Comparison of ENCODE assay signal across 20 cellular contexts in the genomic region with DNA sequence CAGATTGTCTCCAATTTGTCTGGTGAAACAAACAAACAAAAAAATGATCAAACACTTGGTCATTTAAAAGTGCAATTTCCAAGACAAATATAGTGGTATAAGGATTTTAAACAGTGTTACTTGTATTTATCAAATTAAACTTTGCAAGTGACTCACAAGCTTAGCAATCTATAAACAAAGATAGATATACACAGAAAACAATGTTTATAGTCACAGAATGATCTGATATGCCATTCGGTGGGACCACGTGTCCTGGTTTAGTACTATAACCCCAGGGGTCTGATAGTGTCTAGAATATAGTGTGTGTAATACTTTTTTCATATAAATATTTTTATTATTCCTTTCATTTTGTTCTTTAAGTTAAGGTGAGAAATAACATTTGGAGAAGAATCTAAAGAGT.
"Had no signal": no experiment of that assay in that cellular context is flagged by ENCODE, and none has a peak within 500 bp of the region (broad histone marks: within the 10 kb centered on the region; RNA-seq: fewer than 3 reads in every experiment).

No MANE protein-coding gene starts in this region.

- H3K9me3 ChIP-seq: lower lobe of right lung, prostate gland had no signal

- DNase-seq: caudate nucleus; cortex of kidney; effector memory CD4-positive, alpha-beta T cell; foreskin fibroblast; head of caudate nucleus; kidney; left cardiac atrium; left ventricle myocardium inferior; lower lobe of right lung; mesenchymal stem cell; midbrain; naive B cell; small intestine; stimulated activated CD4-positive, alpha-beta T cell treated with anti-CD3 and anti-CD28 coated beads, Interleukin-2, amount 100 ng/mL, for 48 hours; stimulated activated naive CD4-positive, alpha-beta T cell treated with Interleukin-2 at 50 U/mL for 16 hours; trophoblast cell had no signal

- H3K36me3 ChIP-seq: lower lobe of right lung, prostate gland had no signal

- H2AFZ ChIP-seq: hepatocyte, parathyroid adenoma had no signal

- ATAC-seq: esophagus mucosa, lower lobe of right lung had no signal

- H3K4me1 ChIP-seq: parathyroid adenoma, prostate gland had no signal

- H3K79me2 ChIP-seq: parathyroid adenoma had no signal

- H3K4me3 ChIP-seq: hepatocyte, left ventricle myocardium inferior, lower lobe of right lung, prostate gland had no signal

- H3K27me3 ChIP-seq: hepatocyte had no signal

- H3K9ac ChIP-seq: parathyroid adenoma had no signal

- H3K27ac ChIP-seq: parathyroid adenoma had no signal
